9 cellular contexts compared by ENCODE assay signal in genomic region chr2:42924436-42924897, GRCh38.
DNase-seq lines count a peak whose midpoint lies in the region; ATAC-seq and TF ChIP-seq lines count a peak whose summit lies in the region.
"Had no signal": no experiment of that assay in that cellular context is flagged by ENCODE, and none has a peak within 500 bp of the region (broad histone marks: within the 10 kb centered on the region; RNA-seq: fewer than 3 reads in every experiment).

No MANE protein-coding gene starts in this region.

- no peak overlapping the region for H2AFZ ChIP-seq in H9 (ENCODE audit: low read length)

- peak overlapping the region; percentile 99 to 100 (median 99) for H3K27ac Mint-ChIP-seq in H9
- H3K27ac Mint-ChIP-seq in activated CD8-positive, alpha-beta memory T cell treated with anti-CD3 and anti-CD28 coated beads, Interleukin-2, amount 10 ng/mL, durations not matched to agents 7 days and 5 days: no peak overlapping the region
- H3K27ac Mint-ChIP-seq: activated CD4-positive, alpha-beta memory T cell treated with anti-CD3 and anti-CD28 coated beads, Interleukin-2, amount 10 ng/mL, durations not matched to agents 7 days and 5 days had no signal

- H3K9me3 Mint-ChIP-seq in H9: no peaks in the 10 kb centered on the region
- H3K9me3 Mint-ChIP-seq in activated CD8-positive, alpha-beta memory T cell treated with anti-CD3 and anti-CD28 coated beads, Interleukin-2, amount 10 ng/mL, durations not matched to agents 7 days and 5 days (ENCODE audit: low read depth): no peaks in the 10 kb centered on the region
- H3K9me3 Mint-ChIP-seq: activated CD4-positive, alpha-beta memory T cell treated with anti-CD3 and anti-CD28 coated beads, Interleukin-2, amount 10 ng/mL, durations not matched to agents 7 days and 5 days had no signal

- no peak for TF ChIP-seq CTCF in H9 (conservative IDR thresholded peaks at IDR 0.05)
- no peak for TF ChIP-seq CTCF in choroid plexus epithelial cell (conservative IDR thresholded peaks at IDR 0.05; ENCODE audit: low read depth, low read length)
- TF ChIP-seq CTCF in liver (IDR thresholded peaks at IDR 0.05; ENCODE audit: low read depth, low read length, missing input control): no peak

- H3K23me2 ChIP-seq in H9 (ENCODE audit: insufficient read length, low read depth, low read length, poor library complexity, severe bottlenecking): no peaks in the 10 kb centered on the region

- H3K27me3 ChIP-seq in H9 (ENCODE audit: insufficient read depth, low read length) (no peaks in the 10 kb centered on the region; the same call in 1 of the 2 replicates), liver (ENCODE audit: control insufficient read depth in 4 of 4, insufficient read depth in 4 of 4, low read length in 3 of 4) (no peaks in the 10 kb centered on the region), skeletal muscle tissue (ENCODE audit: control insufficient read depth in 3 of 3, insufficient read depth in 3 of 3, low read length in 3 of 3) (no peaks in the 10 kb centered on the region)

- WGBS in H9 (ENCODE audit: extremely low coverage, insufficient read length, low lambda C conversion rate): no CpG with 5 or more reads among the region's 12 CpGs
- WGBS in liver: 43% methylated on average over 12 of the region's 12 CpGs

- no peak overlapping the region for H3T11ph ChIP-seq in H9 (ENCODE audit: low read length)

- peak overlapping the region; percentile 83 for H3K18ac ChIP-seq in H9 (ENCODE audit: insufficient read length, low read depth, low read length)

- H4K20me1 ChIP-seq in H9 (ENCODE audit: control insufficient read depth, insufficient read depth, insufficient read length): no peaks in the 10 kb centered on the region

- peaks cover 2% of the 10 kb centered on the region for H3K27me3 Mint-ChIP-seq in H9 (ENCODE audit: low read depth)
- no peaks in the 10 kb centered on the region for H3K27me3 Mint-ChIP-seq in activated CD8-positive, alpha-beta memory T cell treated with anti-CD3 and anti-CD28 coated beads, Interleukin-2, amount 10 ng/mL, durations not matched to agents 7 days and 5 days

- H3K9ac ChIP-seq in H9 (ENCODE audit: extremely low read depth, insufficient read length, low read length) (no peak overlapping the region), liver (ENCODE audit: low read depth in 1 of 2, low read length in 2 of 2) (peak overlapping the region in 1 of 2 donors; percentile 67), skeletal muscle tissue (ENCODE audit: low read depth in 1 of 3, low read length in 3 of 3) (peak overlapping the region; percentile 24 to 73 (median 69))

- peaks cover 10% of the 10 kb centered on the region; the same call in 1 of the 2 replicates for H3K4me1 ChIP-seq in H9 (ENCODE audit: insufficient read depth, low read length)
- H3K4me1 ChIP-seq in liver (ENCODE audit: control insufficient read depth in 4 of 4, insufficient read depth in 4 of 4, low read length in 3 of 4): peaks cover 38 to 58% (median 47%) of the 10 kb centered on the region in 4 donors
- peaks cover 69 to 80% (median 76%) of the 10 kb centered on the region in 3 donors for H3K4me1 ChIP-seq in skeletal muscle tissue (ENCODE audit: control insufficient read depth in 3 of 3, insufficient read depth in 3 of 3, low read length in 3 of 3)

- H3K14ac ChIP-seq in H9 (ENCODE audit: insufficient read depth, low read length): peak overlapping the region; percentile 90

- ATAC-seq in activated CD8-positive, alpha-beta memory T cell treated with anti-CD3 and anti-CD28 coated beads, Interleukin-2, amount 10 ng/mL, durations not matched to agents 7 days and 5 days: no peak
- ATAC-seq in GM18520 (IDR thresholded peaks at IDR 0.05; ENCODE audit: unreplicated experiment) (no peak), HG03175 (IDR thresholded peaks at IDR 0.05; ENCODE audit: unreplicated experiment) (no peak)

- H2BK20ac ChIP-seq in H9 (ENCODE audit: low read depth, low read length, poor library complexity, severe bottlenecking): no peak overlapping the region

- no peak overlapping the region for H4K8ac ChIP-seq in H9 (replicated peaks; ENCODE audit: insufficient read length, low read depth, low read length)

- H2BK15ac ChIP-seq in H9 (ENCODE audit: low read depth, low read length): no peak overlapping the region

- no peak overlapping the region for H3K4me2 ChIP-seq in H9 (ENCODE audit: insufficient read depth, insufficient read length, low read length)

- no peak overlapping the region for H3K4ac ChIP-seq in H9 (ENCODE audit: low read depth, low read length)

- DNase-seq in H9 (no peak), choroid plexus epithelial cell (ENCODE audit: low read depth) (peak; percentile 47), NCI-H2107 (lab: John Stamatoyannopoulos, UW) (no peak)
- no peak for DNase-seq in activated CD8-positive, alpha-beta memory T cell treated with anti-CD3 and anti-CD28 coated beads, Interleukin-2, amount 10 ng/mL, durations not matched to agents 7 days and 5 days
- DNase-seq: activated CD4-positive, alpha-beta memory T cell treated with anti-CD3 and anti-CD28 coated beads, Interleukin-2, amount 10 ng/mL, durations not matched to agents 7 days and 5 days had no signal

- H3K4me1 Mint-ChIP-seq in H9: peaks cover 71 to 79% of the 10 kb centered on the region in 2 experiments
- peaks cover 3% of the 10 kb centered on the region for H3K4me1 Mint-ChIP-seq in activated CD8-positive, alpha-beta memory T cell treated with anti-CD3 and anti-CD28 coated beads, Interleukin-2, amount 10 ng/mL, durations not matched to agents 7 days and 5 days
- H3K4me1 Mint-ChIP-seq: activated CD4-positive, alpha-beta memory T cell treated with anti-CD3 and anti-CD28 coated beads, Interleukin-2, amount 10 ng/mL, durations not matched to agents 7 days and 5 days had no signal

- H4K5ac ChIP-seq in H9 (ENCODE audit: insufficient read length, low read depth, low read length): no peak overlapping the region

- H3K23ac ChIP-seq in H9 (ENCODE audit: insufficient read length, low read depth, low read length): no peak overlapping the region

- H2AK5ac ChIP-seq in H9 (ENCODE audit: insufficient read length, low read length): no peak overlapping the region

- H3K27ac ChIP-seq in H9 (ENCODE audit: insufficient read length, low read depth, low read length) (no peak overlapping the region), liver (ENCODE audit: low read depth in 1 of 2, low read length in 2 of 2) (peak overlapping the region; percentile 92 to 97), skeletal muscle tissue (ENCODE audit: low read depth, low read length) (peak overlapping the region; percentile 88)

- H3K4me3 Mint-ChIP-seq in H9: peak overlapping the region; percentile 48 to 68; a peak in 4 of 5 replicates
- H3K4me3 Mint-ChIP-seq in activated CD8-positive, alpha-beta memory T cell treated with anti-CD3 and anti-CD28 coated beads, Interleukin-2, amount 10 ng/mL, durations not matched to agents 7 days and 5 days: no peak overlapping the region
- H3K4me3 Mint-ChIP-seq: activated CD4-positive, alpha-beta memory T cell treated with anti-CD3 and anti-CD28 coated beads, Interleukin-2, amount 10 ng/mL, durations not matched to agents 7 days and 5 days had no signal

- H2BK120ac ChIP-seq in H9 (ENCODE audit: low read depth, low read length, poor library complexity, severe bottlenecking): no peak overlapping the region

- CTCF ChIA-PET in activated CD8-positive, alpha-beta memory T cell treated with anti-CD3 and anti-CD28 coated beads, Interleukin-2, amount 10 ng/mL, durations not matched to agents 7 days and 5 days (lab: Charles Lee): no interaction called here

- H3K36me3 ChIP-seq in liver (ENCODE audit: control insufficient read depth in 4 of 4, insufficient read depth in 3 of 4, low read depth in 1 of 4, low read length in 3 of 4): no peaks in the 10 kb centered on the region
- no peaks in the 10 kb centered on the region for H3K36me3 ChIP-seq in skeletal muscle tissue (ENCODE audit: control insufficient read depth in 3 of 3, insufficient read depth in 3 of 3, low read length in 3 of 3)

- no peaks in the 10 kb centered on the region for H3K36me3 Mint-ChIP-seq in H9 (ENCODE audit: insufficient read depth in 1 of 3, low read depth in 3 of 3)
- no peaks in the 10 kb centered on the region for H3K36me3 Mint-ChIP-seq in activated CD8-positive, alpha-beta memory T cell treated with anti-CD3 and anti-CD28 coated beads, Interleukin-2, amount 10 ng/mL, durations not matched to agents 7 days and 5 days

- H3K79me1 ChIP-seq in H9 (ENCODE audit: insufficient read depth, low read depth, low read length, poor library complexity, severe bottlenecking): no peaks in the 10 kb centered on the region

- H2BK12ac ChIP-seq in H9 (ENCODE audit: insufficient read length, low read depth, low read length): peak overlapping the region; percentile 74

- H2BK5ac ChIP-seq in H9 (ENCODE audit: insufficient read length, low read length): no peak overlapping the region

- TF ChIP-seq RAD21 in liver (IDR thresholded peaks at IDR 0.05): no peak

- H3K9me3 ChIP-seq in H9 (ENCODE audit: control insufficient read depth, low read depth, low read length) (no peaks in the 10 kb centered on the region), liver (ENCODE audit: control insufficient read depth in 4 of 4, low read length in 3 of 4) (no peaks in the 10 kb centered on the region), skeletal muscle tissue (ENCODE audit: control insufficient read depth in 3 of 3, low read length in 3 of 3) (no peaks in the 10 kb centered on the region)

- H4K91ac ChIP-seq in H9 (ENCODE audit: insufficient read length, low read depth, low read length): no peak overlapping the region

- no peaks in the 10 kb centered on the region for H3K79me2 ChIP-seq in H9 (ENCODE audit: insufficient read depth, low read length)

- no peak overlapping the region for H3K4me3 ChIP-seq in choroid plexus epithelial cell (ENCODE audit: low read depth, low read length)
- no peak overlapping the region for H3K4me3 ChIP-seq in liver (ENCODE audit: low read depth in 1 of 3, low read length in 3 of 3)
- H3K4me3 ChIP-seq in skeletal muscle tissue (ENCODE audit: low read length in 3 of 3): no peak overlapping the region

- H3K56ac ChIP-seq in H9 (ENCODE audit: insufficient read length, low read depth, low read length): no peak overlapping the region

TF ChIP-seq in liver, 16 proteins besides CTCF, POLR2A, EP300 and RAD21:
- TF ChIP-seq RXRA (IDR thresholded peaks at IDR 0.05) (peak in 1 of 2 donors; percentile 84), ZBTB33 (IDR thresholded peaks at IDR 0.05) (no peak)
